Comparison of ENCODE assay signal across 21 cellular contexts in the genomic region with DNA sequence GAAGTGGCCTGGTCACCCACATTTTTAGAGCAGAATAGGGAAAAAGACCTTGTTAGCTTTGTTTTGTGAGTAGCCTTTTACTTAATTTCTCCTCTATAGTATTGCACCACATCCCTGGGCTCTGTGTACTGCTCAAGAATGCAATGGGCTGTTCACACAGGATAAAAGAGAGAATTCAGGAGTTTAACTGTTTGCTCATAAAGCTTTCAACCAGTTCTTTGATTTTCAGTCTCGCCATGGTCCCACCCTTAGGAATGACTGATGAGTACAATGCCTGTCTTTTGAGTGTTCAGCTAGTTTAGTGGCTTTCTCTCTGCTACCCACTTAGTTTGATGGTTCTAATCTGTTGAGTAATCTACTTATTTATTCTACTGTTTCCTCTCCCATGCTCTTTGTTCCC.
"Had no signal": no experiment of that assay in that cellular context is flagged by ENCODE, and none has a peak within 500 bp of the region (broad histone marks: within the 10 kb centered on the region; RNA-seq: fewer than 3 reads in every experiment).

No MANE protein-coding gene starts in this region.

- H3K36me3 ChIP-seq: heart left ventricle, prostate gland, spleen, thoracic aorta, upper lobe of right lung had no signal

- H3K27me3 Mint-ChIP-seq: activated CD8-positive, alpha-beta T cell treated with anti-CD3 and anti-CD28 coated beads for 36 hours had no signal

- H3K27ac ChIP-seq: body of pancreas, coronary artery, heart left ventricle, prostate gland, spleen, thoracic aorta, upper lobe of right lung had no signal

- H3K4me1 Mint-ChIP-seq: naive thymus-derived CD8-positive, alpha-beta T cell had no signal

- H3K27ac Mint-ChIP-seq: activated CD8-positive, alpha-beta T cell treated with anti-CD3 and anti-CD28 coated beads for 36 hours; activated naive CD4-positive, alpha-beta T cell treated with anti-CD3 and anti-CD28 coated beads, Interleukin-2, amount 50 U/mL, for 72 hours; naive thymus-derived CD8-positive, alpha-beta T cell; WTC11 had no signal

- H3K9me3 Mint-ChIP-seq: activated CD8-positive, alpha-beta T cell treated with anti-CD3 and anti-CD28 coated beads for 36 hours; activated naive CD4-positive, alpha-beta T cell treated with anti-CD3 and anti-CD28 coated beads, Interleukin-2, amount 50 U/mL, for 72 hours; WTC11 had no signal

- H3K36me3 Mint-ChIP-seq: activated naive CD4-positive, alpha-beta T cell treated with anti-CD3 and anti-CD28 coated beads, Interleukin-2, amount 50 U/mL, for 72 hours; naive thymus-derived CD8-positive, alpha-beta T cell; WTC11 had no signal

- H3K27me3 ChIP-seq: body of pancreas, heart left ventricle, spleen, upper lobe of right lung had no signal

- H3K9me3 ChIP-seq: body of pancreas, heart left ventricle, prostate gland, spleen, thoracic aorta, upper lobe of right lung had no signal

- ATAC-seq: activated CD8-positive, alpha-beta T cell treated with anti-CD3 and anti-CD28 coated beads for 36 hours; activated naive CD4-positive, alpha-beta T cell treated with anti-CD3 and anti-CD28 coated beads, Interleukin-2, amount 50 U/mL, for 72 hours; body of pancreas; heart left ventricle; left colon; naive thymus-derived CD8-positive, alpha-beta T cell; right cardiac atrium; upper lobe of right lung; WTC11 had no signal

- DNase-seq: activated CD4-positive, alpha-beta T cell treated with anti-CD3 and anti-CD28 coated beads for 4 hours; activated CD8-positive, alpha-beta T cell treated with anti-CD3 and anti-CD28 coated beads for 36 hours; activated gamma-delta T cell; activated T-cell treated with anti-CD3 and anti-CD28 coated beads, Interleukin-2, amount 50 U/mL, for 48 hours; amniotic stem cell; body of pancreas; central memory CD4-positive, alpha-beta T cell; effector CD4-positive, alpha-beta T cell; heart left ventricle; left colon; naive thymus-derived CD8-positive, alpha-beta T cell; right cardiac atrium; spleen; stimulated activated CD4-positive, alpha-beta T cell treated with anti-CD3 and anti-CD28 coated beads, Interleukin-1b, Interleukin-23, amount 100 ng/mL, for 48 hours; upper lobe of right lung had no signal

- H3K4me3 Mint-ChIP-seq: activated CD8-positive, alpha-beta T cell treated with anti-CD3 and anti-CD28 coated beads for 36 hours; naive thymus-derived CD8-positive, alpha-beta T cell; WTC11 had no signal

- H3K4me3 ChIP-seq: body of pancreas, coronary artery, heart left ventricle, lung, prostate gland, spleen, thoracic aorta, upper lobe of right lung had no signal

- H3K4me1 ChIP-seq: body of pancreas, heart left ventricle, prostate gland, spleen, upper lobe of right lung had no signal
